ENCODE assay signal across 1 cellular context in genomic region chr9:36415822-36416515, GRCh38.
TF ChIP-seq lines count a peak whose summit lies in the region.

No MANE protein-coding gene starts in this region.

TF ChIP-seq in HepG2, 621 proteins besides CTCF, POLR2A, EP300 and RAD21:
- no peak for TF ChIP-seq KDM1A (CRISPR knock-in tag; IDR thresholded peaks at IDR 0.05)
- TF ChIP-seq ZNF574 (CRISPR knock-in tag; IDR thresholded peaks at IDR 0.05) = peak; percentile 65; the same call in 1 of the 2 replicates
